8 cellular contexts compared by ENCODE assay signal in the genomic region with DNA sequence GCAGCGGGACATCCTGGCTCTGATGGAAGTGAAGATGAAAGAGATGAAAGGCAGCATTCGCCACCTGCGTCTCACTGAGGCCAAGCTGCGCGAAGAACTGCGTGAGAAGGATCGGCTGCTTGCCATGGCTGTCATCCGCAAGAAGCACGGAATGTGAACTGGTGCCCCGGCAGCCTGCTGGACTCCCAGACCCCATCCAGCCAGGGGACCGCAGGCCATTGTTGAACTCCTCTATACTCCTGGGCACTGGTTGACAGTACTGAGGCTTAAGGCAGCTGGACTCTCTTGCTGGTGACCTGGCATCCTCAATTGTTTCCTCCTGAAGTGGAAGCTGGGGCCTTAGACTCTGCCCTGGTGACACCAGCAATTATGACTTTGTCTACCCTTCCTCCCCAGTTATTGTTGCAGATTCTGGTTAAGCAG. TPM values are rescaled to one million over a fixed set of nuclear protein-coding genes. Genes with fewer than 3 reads are reported as not detected.
A peak's percentile ranks its signal among the peaks of the same experiment; 100 is the strongest.
DNase-seq lines count a peak whose midpoint lies in the region; ATAC-seq and TF ChIP-seq lines count a peak whose summit lies in the region.

No MANE protein-coding gene starts in this region.

- peaks cover 36% of the 10 kb centered on the region for H3K4me1 Mint-ChIP-seq in central memory CD8-positive, alpha-beta T cell
- H3K4me1 Mint-ChIP-seq in naive thymus-derived CD4-positive, alpha-beta T cell = peaks cover 24 to 50% (median 44%) of the 10 kb centered on the region in 7 donors

- DNase-seq in BE2C (peak; percentile 26), UCSD-AML1 (lab: John Stamatoyannopoulos, UW; ENCODE audit: unreplicated experiment) (no peak)
- peak; percentile 50 for DNase-seq in Jurkat, Clone E6-1 (ENCODE audit: low read depth, low spot score)
- DNase-seq in central memory CD8-positive, alpha-beta T cell (ENCODE audit: low spot score in 2 of 2) = no peak
- peak in 1 of 9 donors; percentile 79 for DNase-seq in naive thymus-derived CD4-positive, alpha-beta T cell

- no peak for TF ChIP-seq CTCF in BE2C (IDR thresholded peaks at IDR 0.05; ENCODE audit: low read depth, low read length)

- H3K4me1 ChIP-seq in BE2C = no peaks in the 10 kb centered on the region
- H3K4me1 ChIP-seq in naive thymus-derived CD4-positive, alpha-beta T cell (ENCODE audit: control insufficient read depth in 2 of 2, insufficient read depth in 2 of 2, low read length in 2 of 2) = peaks cover 42 to 46% of the 10 kb centered on the region in 2 donors

- H3K27me3 ChIP-seq in BE2C = no peaks in the 10 kb centered on the region
- H3K27me3 ChIP-seq in naive thymus-derived CD4-positive, alpha-beta T cell (ENCODE audit: control insufficient read depth in 2 of 2, insufficient read depth in 2 of 2, low read length in 2 of 2) = no peaks in the 10 kb centered on the region

- H3K36me3 Mint-ChIP-seq in central memory CD8-positive, alpha-beta T cell (ENCODE audit: insufficient read depth) = peaks cover 12% of the 10 kb centered on the region
- H3K36me3 Mint-ChIP-seq in naive thymus-derived CD4-positive, alpha-beta T cell = peaks cover 0 to 17% (median 0%) of the 10 kb centered on the region in 5 donors

- no peaks in the 10 kb centered on the region for H3K9me3 Mint-ChIP-seq in central memory CD8-positive, alpha-beta T cell
- H3K9me3 Mint-ChIP-seq in naive thymus-derived CD4-positive, alpha-beta T cell = no peaks in the 10 kb centered on the region

- CTCF ChIA-PET in naive thymus-derived CD4-positive, alpha-beta T cell (lab: Charles Lee) = interaction anchor here (0.5 to 0.9 kb wide), 3 partner anchors 24 to 322 kb away, joined by 3 to 8 read pairs (median 3); no protein-coding TSS in a partner anchor

- POLR2A ChIA-PET in naive thymus-derived CD4-positive, alpha-beta T cell (lab: Charles Lee) = interaction anchor here (0.8 to 6.4 kb wide), 12 partner anchors 10 to 241 kb away, joined by 3 to 35 read pairs (median 5); a partner anchor contains a TSS

- intact Hi-C loops in naive thymus-derived CD4-positive, alpha-beta T cell (cut with micrococcal nuclease) = loop anchor here (2.0 to 10.0 kb wide), 7 partner anchors 29 to 599 kb away; a partner anchor contains a TSS

- H3K36me3 ChIP-seq in BE2C = no peaks in the 10 kb centered on the region; the same call in 1 of the 2 replicates
- peaks cover 0 to 7% (median 0%) of the 10 kb centered on the region in 3 experiments for H3K36me3 ChIP-seq in naive thymus-derived CD4-positive, alpha-beta T cell (ENCODE audit: control insufficient read depth in 2 of 3, insufficient read depth in 3 of 3, low read length in 3 of 3)

- peak overlapping the region; percentile 99 for H3K27ac ChIP-seq in naive thymus-derived CD4-positive, alpha-beta T cell (ENCODE audit: low read depth, low read length)

- H3K27ac Mint-ChIP-seq in central memory CD8-positive, alpha-beta T cell (ENCODE audit: low read depth) = peak overlapping the region; percentile 90
- H3K27ac Mint-ChIP-seq in naive thymus-derived CD4-positive, alpha-beta T cell = peak overlapping the region; percentile 92 to 98 (median 96)

- no peaks in the 10 kb centered on the region for H3K9me3 ChIP-seq in BE2C
- no peaks in the 10 kb centered on the region for H3K9me3 ChIP-seq in naive thymus-derived CD4-positive, alpha-beta T cell (ENCODE audit: control insufficient read depth in 2 of 3, low read length in 3 of 3)

- peak overlapping the region; percentile 86 for H3K4me3 Mint-ChIP-seq in central memory CD8-positive, alpha-beta T cell
- H3K4me3 Mint-ChIP-seq in naive thymus-derived CD4-positive, alpha-beta T cell = peak overlapping the region; percentile 94 to 97 (median 95)

- no peak for ATAC-seq in central memory CD8-positive, alpha-beta T cell (replicated peaks; ENCODE audit: extremely low read depth, poor library complexity, severe bottlenecking)
- no peak for ATAC-seq in naive thymus-derived CD4-positive, alpha-beta T cell
- no peak for ATAC-seq in HG03354 (IDR thresholded peaks at IDR 0.05; ENCODE audit: poor library complexity, severe bottlenecking, unreplicated experiment)
- no peak for ATAC-seq in GM19035 (IDR thresholded peaks at IDR 0.05; ENCODE audit: unreplicated experiment)
- no peak for ATAC-seq in GM21825 (IDR thresholded peaks at IDR 0.05; ENCODE audit: unreplicated experiment)

- H3K4me3 ChIP-seq in BE2C (ENCODE audit: low read depth, low read length) = peak overlapping the region; percentile 92
- H3K4me3 ChIP-seq in Jurkat, Clone E6-1 (ENCODE audit: low read length) = peak overlapping the region; percentile 81
- H3K4me3 ChIP-seq in naive thymus-derived CD4-positive, alpha-beta T cell (ENCODE audit: low read length) = peak overlapping the region; percentile 100

- H3K27me3 Mint-ChIP-seq in central memory CD8-positive, alpha-beta T cell = no peaks in the 10 kb centered on the region
- H3K27me3 Mint-ChIP-seq in naive thymus-derived CD4-positive, alpha-beta T cell = no peaks in the 10 kb centered on the region

RNA-seq across cellular contexts. Expression of a gene that starts 1.2 kb away (rescaled TPM):
- polyA plus RNA-seq in BE2C (2012; ENCODE audit: insufficient read depth, insufficient read length, low read depth) = 116 TPM
- polyA plus RNA-seq in Jurkat, Clone E6-1 (2012; ENCODE audit: insufficient read depth, insufficient read length) = 43.4 TPM
- total RNA-seq in naive thymus-derived CD4-positive, alpha-beta T cell = 10 to 100 TPM; 29.0 to 62.7 (median 44.6) TPM
- 100 to 1,000 TPM; 134 to 204 TPM for polyA plus RNA-seq in naive thymus-derived CD4-positive, alpha-beta T cell

RNA-seq across cellular contexts. Expression of a gene that starts 3.4 kb away (rescaled TPM):
- 355 TPM for polyA plus RNA-seq in BE2C (2012; ENCODE audit: insufficient read depth, insufficient read length, low read depth)
- polyA plus RNA-seq in Jurkat, Clone E6-1 (2012; ENCODE audit: insufficient read depth, insufficient read length) = 351 TPM
- total RNA-seq in naive thymus-derived CD4-positive, alpha-beta T cell = 100 to 1,000 TPM in 1 of 5 experiments, 10 to 100 TPM in 4; 34.7 to 125 (median 40.4) TPM
- polyA plus RNA-seq in naive thymus-derived CD4-positive, alpha-beta T cell = 100 to 1,000 TPM in 1 of 2 donors, 10 to 100 TPM in 1; 98.0 to 118 TPM

RNA-seq across cellular contexts. Expression of a gene that starts 4.1 kb away (rescaled TPM):
- 97.8 TPM for polyA plus RNA-seq in BE2C (2012; ENCODE audit: insufficient read depth, insufficient read length, low read depth)
- 75.1 TPM for polyA plus RNA-seq in Jurkat, Clone E6-1 (2012; ENCODE audit: insufficient read depth, insufficient read length)
- total RNA-seq in naive thymus-derived CD4-positive, alpha-beta T cell = 100 to 1,000 TPM in 3 of 5 experiments, 10 to 100 TPM in 2; 56.7 to 128 (median 100) TPM
- 10 to 100 TPM; 11.8 to 22.7 TPM for polyA plus RNA-seq in naive thymus-derived CD4-positive, alpha-beta T cell

RNA-seq across cellular contexts. Expression of a gene that starts 29.5 kb away (rescaled TPM):
- polyA plus RNA-seq in BE2C (2012; ENCODE audit: insufficient read depth, insufficient read length, low read depth) = 95.2 TPM
- 109 TPM for polyA plus RNA-seq in Jurkat, Clone E6-1 (2012; ENCODE audit: insufficient read depth, insufficient read length)
- total RNA-seq in naive thymus-derived CD4-positive, alpha-beta T cell = 100 to 1,000 TPM; 103 to 166 (median 122) TPM
- polyA plus RNA-seq in naive thymus-derived CD4-positive, alpha-beta T cell = 10 to 100 TPM; 34.8 to 52.4 TPM

RNA-seq across cellular contexts. Expression of a gene that starts 36.7 kb away (rescaled TPM):
- polyA plus RNA-seq in BE2C (2012; ENCODE audit: insufficient read depth, insufficient read length, low read depth) = 0.43 TPM
- 1.4 TPM for polyA plus RNA-seq in Jurkat, Clone E6-1 (2012; ENCODE audit: insufficient read depth, insufficient read length)
- total RNA-seq in naive thymus-derived CD4-positive, alpha-beta T cell = 1 to 10 TPM in 1 of 5 experiments, under 1 TPM in 4; 0.24 to 1.1 (median 0.54) TPM
- not detected for polyA plus RNA-seq in naive thymus-derived CD4-positive, alpha-beta T cell

Comparison
In these comparisons a context has a peak if more than half of its experiments do, and no peak if none do; other contexts are left out.
1. DNase-seq: peak in BE2C (single experiment) and Jurkat, Clone E6-1 (single experiment); none in central memory CD8-positive, alpha-beta T cell (0 of 2) and UCSD-AML1 (single experiment).
2. Peak in every context shown above with its lines, with median percentiles within 50 percentile points of each other: H3K4me3 ChIP-seq.